In genomic region chr7:30061786-30062185, GRCh38 we compare ENCODE assay signal across 8 cellular contexts. TPM values are rescaled to one million over a fixed set of nuclear protein-coding genes. Genes with fewer than 3 reads are reported as not detected.
DNase-seq lines count a peak whose midpoint lies in the region; ATAC-seq and TF ChIP-seq lines count a peak whose summit lies in the region.
"Not testable (repeated sequence)": the region's sequence is repeated elsewhere in the genome, so short reads cannot be mapped to it uniquely, and the experiment has no call there.

No MANE protein-coding gene starts in this region.

- not testable (repeated sequence) for H3K14ac ChIP-seq in H9 (ENCODE audit: insufficient read depth, low read length)

- not testable (repeated sequence) for H3K4me1 Mint-ChIP-seq in H9; activated naive CD4-positive, alpha-beta T cell treated with anti-CD3 and anti-CD28 coated beads, Interleukin-2, amount 10 ng/mL, durations not matched to agents 7 days and 5 days
- H3K4me1 Mint-ChIP-seq in natural killer cell = peaks cover 0 to 10% of the 10 kb centered on the region in 2 donors

- no CpG with 5 or more reads among the region's 3 CpGs for WGBS in H9 (ENCODE audit: extremely low coverage, insufficient read length, low lambda C conversion rate)
- 28% methylated on average over 3 of the region's 3 CpGs for WGBS in suprapubic skin

- H3K27ac ChIP-seq in H9 (ENCODE audit: insufficient read length, low read depth, low read length); suprapubic skin: not testable (repeated sequence)

- H3K36me3 Mint-ChIP-seq in H9 (ENCODE audit: insufficient read depth in 1 of 3, low read depth in 3 of 3) = peaks cover 31 to 55% (median 51%) of the 10 kb centered on the region in 3 experiments
- H3K36me3 Mint-ChIP-seq in activated naive CD4-positive, alpha-beta T cell treated with anti-CD3 and anti-CD28 coated beads, Interleukin-2, amount 10 ng/mL, durations not matched to agents 7 days and 5 days; natural killer cell: not testable (repeated sequence)

- not testable (repeated sequence) for H3K79me1 ChIP-seq in H9 (ENCODE audit: insufficient read depth, low read depth, low read length, poor library complexity, severe bottlenecking)

- H3K27ac Mint-ChIP-seq in H9; activated naive CD4-positive, alpha-beta T cell treated with anti-CD3 and anti-CD28 coated beads, Interleukin-2, amount 10 ng/mL, durations not matched to agents 7 days and 5 days; natural killer cell: not testable (repeated sequence)

- H3K4me2 ChIP-seq in H9 (ENCODE audit: insufficient read depth, insufficient read length, low read length) = not testable (repeated sequence)

- H2BK12ac ChIP-seq in H9 (ENCODE audit: insufficient read length, low read depth, low read length) = not testable (repeated sequence)

- H3K4me1 ChIP-seq in H9 (ENCODE audit: insufficient read depth, low read length); suprapubic skin: not testable (repeated sequence)

- not testable (repeated sequence) for H3K4me3 ChIP-seq in NB4 (ENCODE audit: low read depth, low read length); suprapubic skin

- not testable (repeated sequence) for H3K23me2 ChIP-seq in H9 (ENCODE audit: insufficient read length, low read depth, low read length, poor library complexity, severe bottlenecking)

- H3K18ac ChIP-seq in H9 (ENCODE audit: insufficient read length, low read depth, low read length) = not testable (repeated sequence)

- H3K27me3 Mint-ChIP-seq in H9 (ENCODE audit: low read depth); activated naive CD4-positive, alpha-beta T cell treated with anti-CD3 and anti-CD28 coated beads, Interleukin-2, amount 10 ng/mL, durations not matched to agents 7 days and 5 days; natural killer cell (ENCODE audit: low read depth in 2 of 2): not testable (repeated sequence)

- H4K5ac ChIP-seq in H9 (ENCODE audit: insufficient read length, low read depth, low read length) = not testable (repeated sequence)

- H2AK5ac ChIP-seq in H9 (ENCODE audit: insufficient read length, low read length) = not testable (repeated sequence)

- not testable (repeated sequence) for H2BK120ac ChIP-seq in H9 (ENCODE audit: low read depth, low read length, poor library complexity, severe bottlenecking)

- H3K56ac ChIP-seq in H9 (ENCODE audit: insufficient read length, low read depth, low read length) = not testable (repeated sequence)

- H3K9me3 ChIP-seq in H9 (ENCODE audit: control insufficient read depth, low read depth, low read length); suprapubic skin: not testable (repeated sequence)

- DNase-seq in GDM1 (lab: John Stamatoyannopoulos, UW) (peak; percentile 35), NB4 (ENCODE audit: low read depth) (peak; percentile 31), SW480 (ENCODE audit: low spot score) (peak; percentile 38), fibroblast of the conjunctiva (ENCODE audit: low read depth) (peak; percentile 5)
- not testable (repeated sequence) for DNase-seq in H9; natural killer cell; suprapubic skin (ENCODE audit: low spot score in 2 of 2)
- peak; percentile 61 for DNase-seq in activated naive CD4-positive, alpha-beta T cell treated with anti-CD3 and anti-CD28 coated beads, Interleukin-2, amount 10 ng/mL, durations not matched to agents 7 days and 5 days

- H3K9ac ChIP-seq in H9 (ENCODE audit: extremely low read depth, insufficient read length, low read length) = not testable (repeated sequence)

- H2BK5ac ChIP-seq in H9 (ENCODE audit: insufficient read length, low read length) = not testable (repeated sequence)

- not testable (repeated sequence) for H3K36me3 ChIP-seq in suprapubic skin

- H3T11ph ChIP-seq in H9 (ENCODE audit: low read length) = not testable (repeated sequence)

- not testable (repeated sequence) for H3K27me3 ChIP-seq in H9 (ENCODE audit: insufficient read depth, low read length); suprapubic skin

- CTCF ChIA-PET in activated naive CD4-positive, alpha-beta T cell treated with anti-CD3 and anti-CD28 coated beads, Interleukin-2, amount 10 ng/mL, durations not matched to agents 7 days and 5 days (lab: Charles Lee) = interaction anchor here (0.6 to 2.8 kb wide), 29 partner anchors 9 to 653 kb away, joined by 3 to 17 read pairs (median 5); partner anchors contain the start of gene PLEKHA8

- not testable (repeated sequence) for H4K91ac ChIP-seq in H9 (ENCODE audit: insufficient read length, low read depth, low read length)

- not testable (repeated sequence) for TF ChIP-seq POLR2A in NB4 (IDR thresholded peaks at IDR 0.05; ENCODE audit: extremely low read depth, insufficient read length); suprapubic skin (IDR thresholded peaks at IDR 0.05)

- not testable (repeated sequence) for H3K4me3 Mint-ChIP-seq in H9; activated naive CD4-positive, alpha-beta T cell treated with anti-CD3 and anti-CD28 coated beads, Interleukin-2, amount 10 ng/mL, durations not matched to agents 7 days and 5 days; natural killer cell

- not testable (repeated sequence) for H3K23ac ChIP-seq in H9 (ENCODE audit: insufficient read length, low read depth, low read length)

- not testable (repeated sequence) for H3K79me2 ChIP-seq in H9 (ENCODE audit: insufficient read depth, low read length)

- not testable (repeated sequence) for H2BK15ac ChIP-seq in H9 (ENCODE audit: low read depth, low read length)

- H2AFZ ChIP-seq in H9 (ENCODE audit: low read length) = not testable (repeated sequence)

- not testable (repeated sequence) for H3K9me3 Mint-ChIP-seq in H9; activated naive CD4-positive, alpha-beta T cell treated with anti-CD3 and anti-CD28 coated beads, Interleukin-2, amount 10 ng/mL, durations not matched to agents 7 days and 5 days; natural killer cell

- intact Hi-C loops in natural killer cell (cut with micrococcal nuclease) = loop anchor here (1.0 to 10.0 kb wide), 4 partner anchors 107 to 501 kb away; no protein-coding TSS in a partner anchor

- peak; percentile 59 to 75 (median 72) for ATAC-seq in natural killer cell

- not testable (repeated sequence) for H3K4ac ChIP-seq in H9 (ENCODE audit: low read depth, low read length)

- not testable (repeated sequence) for H2BK20ac ChIP-seq in H9 (ENCODE audit: low read depth, low read length, poor library complexity, severe bottlenecking)

- not testable (repeated sequence) for H4K8ac ChIP-seq in H9 (replicated peaks; ENCODE audit: insufficient read length, low read depth, low read length)

- TF ChIP-seq CTCF in H9 (conservative IDR thresholded peaks at IDR 0.05) (peak; percentile 66), suprapubic skin (IDR thresholded peaks at IDR 0.05) (peak; percentile 32 to 48)
- not testable (repeated sequence) for TF ChIP-seq CTCF in NB4 (IDR thresholded peaks at IDR 0.05; ENCODE audit: low read depth, low read length); natural killer cell (IDR thresholded peaks at IDR 0.05)

- TF ChIP-seq EP300 in suprapubic skin (IDR thresholded peaks at IDR 0.05) = not testable (repeated sequence)

- not testable (repeated sequence) for H4K20me1 ChIP-seq in H9 (ENCODE audit: control insufficient read depth, insufficient read depth, insufficient read length)

RNA-seq across cellular contexts. Expression of gene PLEKHA8, which starts 33.6 kb away (rescaled TPM):
- total RNA-seq in H9 (2021) (37.0 and 40.5 TPM in 2 replicates), natural killer cell (10 to 100 TPM in 2 of 3 donors, 1 to 10 TPM in 1; 8.7 to 12.8 (median 11.8) TPM), suprapubic skin (10 to 100 TPM in 1 of 4 donors, 1 to 10 TPM in 3; 5.7 to 12.4 (median 7.2) TPM)

RNA-seq across cellular contexts. Expression of gene FKBP14, which starts 35.3 kb away (rescaled TPM):
- total RNA-seq in H9 (2021) (10.1 and 11.5 TPM in 2 replicates), natural killer cell (10 to 100 TPM; 11.1 to 13.4 (median 11.9) TPM), suprapubic skin (1 to 10 TPM; 4.7 to 8.0 (median 6.8) TPM)
